19 cellular contexts compared by ENCODE assay signal in the genomic region with DNA sequence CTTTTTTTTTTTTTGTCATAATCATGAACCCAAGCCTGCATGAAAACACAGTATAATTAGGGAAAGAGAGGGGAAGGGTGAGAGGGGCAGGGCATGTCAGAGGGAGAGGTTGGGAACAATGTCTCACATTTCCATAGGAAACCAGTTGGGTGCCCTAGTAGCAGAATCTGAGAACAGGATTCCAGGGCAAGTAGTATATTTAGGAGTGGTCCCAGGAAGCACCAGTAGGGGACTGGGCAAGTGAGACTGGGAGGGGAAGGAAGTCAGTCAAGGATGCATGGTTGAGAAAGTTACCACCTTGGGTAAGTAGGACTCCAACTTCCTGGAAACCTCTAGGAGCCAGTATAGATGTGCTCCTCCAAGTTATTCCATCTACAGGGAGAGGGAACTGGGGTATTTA.
"Had no signal": no experiment of that assay in that cellular context is flagged by ENCODE, and none has a peak within 500 bp of the region (broad histone marks: within the 10 kb centered on the region; RNA-seq: fewer than 3 reads in every experiment).

No MANE protein-coding gene starts in this region.

- H3K36me3 ChIP-seq: adrenal gland had no signal

- H3K4me1 ChIP-seq: adrenal gland had no signal

- DNase-seq: activated CD4-positive, alpha-beta T cell treated with anti-CD3 and anti-CD28 coated beads for 48 hours; activated CD4-positive, alpha-beta T cell treated with anti-CD3 and anti-CD28 coated beads, Interleukin-2, amount 50 U/mL, for 4 hours; activated CD4-positive, CD25-positive, alpha-beta regulatory T cell treated with anti-CD3 and anti-CD28 coated beads, Interleukin-2, amount 50 U/mL, for 72 hours; activated CD8-positive, alpha-beta memory T cell treated with anti-CD3 and anti-CD28 coated beads, Interleukin-2, amount 50 U/mL, for 48 hours; activated CD8-positive, alpha-beta T cell treated with anti-CD3 and anti-CD28 coated beads, Interleukin-2, amount 10 ng/mL, durations not matched to agents 7 days and 5 days; activated naive CD4-positive, alpha-beta T cell treated with anti-CD3 and anti-CD28 coated beads, Interleukin-2, amount 50 U/mL, for 16 hours; activated naive CD8-positive, alpha-beta T cell treated with anti-CD3 and anti-CD28 coated beads, Interleukin-2, amount 10 ng/mL, durations not matched to agents 7 days and 5 days; activated T-cell treated with anti-CD3 and anti-CD28 coated beads, Interleukin-2, amount 50 U/mL, for 1 hour; anterior cingulate cortex; cerebellar nuclear complex; MM.1S; NCI-H1105 treated with DMSO at 0.1 percent for 48 hours; NCI-H146; NCI-H187 treated with DMSO at 0.1 percent for 48 hours; NCI-H2081 treated with DMSO at 0.1 percent for 48 hours; NCI-H524; PC-9; SHP77 treated with DMSO at 0.1 percent for 48 hours had no signal

- H3K9me3 ChIP-seq: adrenal gland had no signal

- ATAC-seq: activated CD8-positive, alpha-beta T cell treated with anti-CD3 and anti-CD28 coated beads, Interleukin-2, amount 10 ng/mL, durations not matched to agents 7 days and 5 days had no signal

- H3K27me3 ChIP-seq: adrenal gland had no signal

- H3K4me2 ChIP-seq: PC-9 had no signal

- H3K4me3 ChIP-seq: adrenal gland, PC-9 had no signal

- H3K27ac ChIP-seq: adrenal gland, PC-9 had no signal

- H2AFZ ChIP-seq: PC-9 had no signal
